1 cellular context compared by ENCODE assay signal in genomic region chr16:23838485-23839142, GRCh38.
TF ChIP-seq lines count a peak whose summit lies in the region.

No MANE protein-coding gene starts in this region.

TF ChIP-seq in K562, 482 proteins besides CTCF, POLR2A, EP300 and RAD21 (continued from another document):
- TF ChIP-seq OTX1 (CRISPR knock-in tag; IDR thresholded peaks at IDR 0.05) (no peak), ZNF239 (CRISPR knock-in tag; IDR thresholded peaks at IDR 0.05) (no peak), ESRRB (CRISPR knock-in tag; IDR thresholded peaks at IDR 0.05; ENCODE audit: borderline replicate concordance) (no peak)
